2 cellular contexts compared by ENCODE assay signal in genomic region chr4:6427439-6428090, GRCh38.
TF ChIP-seq lines count a peak whose summit lies in the region.

No MANE protein-coding gene starts in this region.

TF ChIP-seq in GM23338, 12 proteins besides CTCF, POLR2A, EP300 and RAD21 (continued from another document):
- TF ChIP-seq EZH2 (IDR thresholded peaks at IDR 0.05; ENCODE audit: low read depth, unreplicated experiment) (no peak), NANOG (IDR thresholded peaks at IDR 0.05; ENCODE audit: borderline replicate concordance) (no peak), POLR2AphosphoS5 (IDR thresholded peaks at IDR 0.05; ENCODE audit: low read depth) (no peak), ZNF331 (CRISPR knock-in tag; IDR thresholded peaks at IDR 0.05; ENCODE audit: low read depth) (no peak), JUNB (IDR thresholded peaks at IDR 0.05; ENCODE audit: unreplicated experiment) (no peak), STAT1 (IDR thresholded peaks at IDR 0.05; ENCODE audit: unreplicated experiment) (no peak), REST (IDR thresholded peaks at IDR 0.05; ENCODE audit: unreplicated experiment) (no peak)
- TF ChIP-seq, protein P1, sequence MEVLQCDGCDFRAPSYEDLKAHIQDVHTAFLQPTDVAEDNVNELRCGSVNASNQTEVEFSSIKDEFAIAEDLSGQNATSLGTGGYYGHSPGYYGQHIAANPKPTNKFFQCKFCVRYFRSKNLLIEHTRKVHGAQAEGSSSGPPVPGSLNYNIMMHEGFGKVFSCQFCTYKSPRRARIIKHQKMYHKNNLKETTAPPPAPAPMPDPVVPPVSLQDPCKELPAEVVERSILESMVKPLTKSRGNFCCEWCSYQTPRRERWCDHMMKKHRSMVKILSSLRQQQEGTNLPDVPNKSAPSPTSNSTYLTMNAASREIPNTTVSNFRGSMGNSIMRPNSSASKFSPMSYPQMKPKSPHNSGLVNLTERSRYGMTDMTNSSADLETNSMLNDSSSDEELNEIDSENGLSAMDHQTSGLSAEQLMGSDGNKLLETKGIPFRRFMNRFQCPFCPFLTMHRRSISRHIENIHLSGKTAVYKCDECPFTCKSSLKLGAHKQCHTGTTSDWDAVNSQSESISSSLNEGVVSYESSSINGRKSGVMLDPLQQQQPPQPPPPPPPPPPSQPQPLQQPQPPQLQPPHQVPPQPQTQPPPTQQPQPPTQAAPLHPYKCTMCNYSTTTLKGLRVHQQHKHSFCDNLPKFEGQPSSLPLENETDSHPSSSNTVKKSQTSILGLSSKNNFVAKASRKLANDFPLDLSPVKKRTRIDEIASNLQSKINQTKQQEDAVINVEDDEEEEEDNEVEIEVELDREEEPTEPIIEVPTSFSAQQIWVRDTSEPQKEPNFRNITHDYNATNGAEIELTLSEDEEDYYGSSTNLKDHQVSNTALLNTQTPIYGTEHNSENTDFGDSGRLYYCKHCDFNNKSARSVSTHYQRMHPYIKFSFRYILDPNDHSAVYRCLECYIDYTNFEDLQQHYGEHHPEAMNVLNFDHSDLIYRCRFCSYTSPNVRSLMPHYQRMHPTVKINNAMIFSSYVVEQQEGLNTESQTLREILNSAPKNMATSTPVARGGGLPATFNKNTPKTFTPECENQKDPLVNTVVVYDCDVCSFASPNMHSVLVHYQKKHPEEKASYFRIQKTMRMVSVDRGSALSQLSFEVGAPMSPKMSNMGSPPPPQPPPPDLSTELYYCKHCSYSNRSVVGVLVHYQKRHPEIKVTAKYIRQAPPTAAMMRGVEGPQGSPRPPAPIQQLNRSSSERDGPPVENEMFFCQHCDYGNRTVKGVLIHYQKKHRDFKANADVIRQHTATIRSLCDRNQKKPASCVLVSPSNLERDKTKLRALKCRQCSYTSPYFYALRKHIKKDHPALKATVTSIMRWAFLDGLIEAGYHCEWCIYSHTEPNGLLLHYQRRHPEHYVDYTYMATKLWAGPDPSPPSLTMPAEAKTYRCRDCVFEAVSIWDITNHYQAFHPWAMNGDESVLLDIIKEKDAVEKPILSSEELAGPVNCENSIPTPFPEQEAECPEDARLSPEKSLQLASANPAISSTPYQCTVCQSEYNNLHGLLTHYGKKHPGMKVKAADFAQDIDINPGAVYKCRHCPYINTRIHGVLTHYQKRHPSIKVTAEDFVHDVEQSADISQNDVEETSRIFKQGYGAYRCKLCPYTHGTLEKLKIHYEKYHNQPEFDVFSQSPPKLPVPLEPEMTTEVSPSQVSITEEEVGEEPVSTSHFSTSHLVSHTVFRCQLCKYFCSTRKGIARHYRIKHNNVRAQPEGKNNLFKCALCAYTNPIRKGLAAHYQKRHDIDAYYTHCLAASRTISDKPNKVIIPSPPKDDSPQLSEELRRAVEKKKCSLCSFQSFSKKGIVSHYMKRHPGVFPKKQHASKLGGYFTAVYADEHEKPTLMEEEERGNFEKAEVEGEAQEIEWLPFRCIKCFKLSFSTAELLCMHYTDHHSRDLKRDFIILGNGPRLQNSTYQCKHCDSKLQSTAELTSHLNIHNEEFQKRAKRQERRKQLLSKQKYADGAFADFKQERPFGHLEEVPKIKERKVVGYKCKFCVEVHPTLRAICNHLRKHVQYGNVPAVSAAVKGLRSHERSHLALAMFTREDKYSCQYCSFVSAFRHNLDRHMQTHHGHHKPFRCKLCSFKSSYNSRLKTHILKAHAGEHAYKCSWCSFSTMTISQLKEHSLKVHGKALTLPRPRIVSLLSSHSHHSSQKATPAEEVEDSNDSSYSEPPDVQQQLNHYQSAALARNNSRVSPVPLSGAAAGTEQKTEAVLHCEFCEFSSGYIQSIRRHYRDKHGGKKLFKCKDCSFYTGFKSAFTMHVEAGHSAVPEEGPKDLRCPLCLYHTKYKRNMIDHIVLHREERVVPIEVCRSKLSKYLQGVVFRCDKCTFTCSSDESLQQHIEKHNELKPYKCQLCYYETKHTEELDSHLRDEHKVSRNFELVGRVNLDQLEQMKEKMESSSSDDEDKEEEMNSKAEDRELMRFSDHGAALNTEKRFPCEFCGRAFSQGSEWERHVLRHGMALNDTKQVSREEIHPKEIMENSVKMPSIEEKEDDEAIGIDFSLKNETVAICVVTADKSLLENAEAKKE (CRISPR knock-in tag; IDR thresholded peaks at IDR 0.05): no peak

TF ChIP-seq in WTC11, 78 proteins besides CTCF, POLR2A, EP300 and RAD21 (continued from another document):
- TF ChIP-seq E2F4 (CRISPR knock-in tag; IDR thresholded peaks at IDR 0.05; ENCODE audit: borderline replicate concordance, low read depth) (no peak), SMAD3 (CRISPR knock-in tag; IDR thresholded peaks at IDR 0.05; ENCODE audit: borderline replicate concordance) (no peak), ZNF138 (CRISPR knock-in tag; conservative IDR thresholded peaks at IDR 0.05) (no peak), TCF7 (CRISPR knock-in tag; IDR thresholded peaks at IDR 0.05; ENCODE audit: low read depth) (no peak), RORB (CRISPR knock-in tag; IDR thresholded peaks at IDR 0.05) (no peak), CREM (CRISPR knock-in tag; IDR thresholded peaks at IDR 0.05) (no peak), JAZF1 (CRISPR knock-in tag; IDR thresholded peaks at IDR 0.05) (no peak), CDX4 (CRISPR knock-in tag; IDR thresholded peaks at IDR 0.05; ENCODE audit: borderline replicate concordance) (no peak), STAT6 (CRISPR knock-in tag; conservative IDR thresholded peaks at IDR 0.05; ENCODE audit: low read depth) (no peak)
